In genomic region chr17:29116652-29117439, GRCh38 we compare ENCODE assay signal across 8 cellular contexts.
DNase-seq lines count a peak whose midpoint lies in the region; ATAC-seq and TF ChIP-seq lines count a peak whose summit lies in the region.

No MANE protein-coding gene starts in this region.

- no peak overlapping the region for H3K27ac Mint-ChIP-seq in activated naive CD4-positive, alpha-beta T cell treated with anti-CD3 and anti-CD28 coated beads, Interleukin-2, amount 50 U/mL, for 72 hours

- peaks cover 0 to 4% of the 10 kb centered on the region in 2 donors for H3K36me3 Mint-ChIP-seq in activated naive CD4-positive, alpha-beta T cell treated with anti-CD3 and anti-CD28 coated beads, Interleukin-2, amount 50 U/mL, for 72 hours

- no peaks in the 10 kb centered on the region for H3K9me3 Mint-ChIP-seq in activated naive CD4-positive, alpha-beta T cell treated with anti-CD3 and anti-CD28 coated beads, Interleukin-2, amount 50 U/mL, for 72 hours

- peak; percentile 30 for DNase-seq in DMS153 (lab: John Stamatoyannopoulos, UW)
- peak; percentile 61 for DNase-seq in SKM-1 treated with dmso at 0.1 percent for 144 hours (lab: John Stamatoyannopoulos, UW; ENCODE audit: unreplicated experiment)
- peak; percentile 75 to 86 for DNase-seq in activated naive CD4-positive, alpha-beta T cell treated with anti-CD3 and anti-CD28 coated beads, Interleukin-2, amount 50 U/mL, for 72 hours (ENCODE audit: low spot score in 2 of 2)
- peak; percentile 91 for DNase-seq in Right ventricle myocardium superior
- peak; percentile 57 to 97 (median 86) for DNase-seq in posterior cingulate gyrus
- DNase-seq in vagina (ENCODE audit: extremely low spot score in 2 of 2) = no peak

- H3K9me3 ChIP-seq in vagina = no peaks in the 10 kb centered on the region

- no peak overlapping the region for H3K4me3 ChIP-seq in vagina

- no peaks in the 10 kb centered on the region for H3K27me3 ChIP-seq in vagina

- intact Hi-C loops in Right ventricle myocardium superior (cut with DNase I) (no loop called here), posterior cingulate gyrus (cut with DNase I) (loop anchor here (1.0 kb wide), 1 partner anchor 152 kb away; no protein-coding TSS in a partner anchor), vagina (cut with DNase I) (no loop called here)

- ATAC-seq in activated naive CD4-positive, alpha-beta T cell treated with anti-CD3 and anti-CD28 coated beads, Interleukin-2, amount 50 U/mL, for 72 hours = peak; percentile 74 to 76
- ATAC-seq in Right ventricle myocardium superior (ENCODE audit: poor library complexity) (peak; percentile 63), GM18909 (IDR thresholded peaks at IDR 0.05; ENCODE audit: poor library complexity, unreplicated experiment) (no peak)

- H3K27ac ChIP-seq in vagina = no peak overlapping the region

- peaks cover 0 to 44% of the 10 kb centered on the region in 2 donors for H3K36me3 ChIP-seq in vagina

- H3K4me1 ChIP-seq in vagina = peaks cover 6% of the 10 kb centered on the region

- TF ChIP-seq POLR2A in vagina (IDR thresholded peaks at IDR 0.05) = no peak

- TF ChIP-seq CTCF in LNCAP (IDR thresholded peaks at IDR 0.05) = peak; percentile 97
- TF ChIP-seq CTCF in vagina (IDR thresholded peaks at IDR 0.05) = peak; percentile 72 to 84 (median 76)

Comparison
In these comparisons a context has a peak if more than half of its experiments do, and no peak if none do; other contexts are left out.
1. DNase-seq: peak in DMS153 (single experiment), SKM-1 treated with dmso at 0.1 percent for 144 hours (single experiment), activated naive CD4-positive, alpha-beta T cell treated with anti-CD3 and anti-CD28 coated beads, Interleukin-2, amount 50 U/mL, for 72 hours (2 of 2), Right ventricle myocardium superior (single experiment) and posterior cingulate gyrus (10 of 10); none in vagina (0 of 2).